Comparison of ENCODE assay signal across 16 cellular contexts in the genomic region with DNA sequence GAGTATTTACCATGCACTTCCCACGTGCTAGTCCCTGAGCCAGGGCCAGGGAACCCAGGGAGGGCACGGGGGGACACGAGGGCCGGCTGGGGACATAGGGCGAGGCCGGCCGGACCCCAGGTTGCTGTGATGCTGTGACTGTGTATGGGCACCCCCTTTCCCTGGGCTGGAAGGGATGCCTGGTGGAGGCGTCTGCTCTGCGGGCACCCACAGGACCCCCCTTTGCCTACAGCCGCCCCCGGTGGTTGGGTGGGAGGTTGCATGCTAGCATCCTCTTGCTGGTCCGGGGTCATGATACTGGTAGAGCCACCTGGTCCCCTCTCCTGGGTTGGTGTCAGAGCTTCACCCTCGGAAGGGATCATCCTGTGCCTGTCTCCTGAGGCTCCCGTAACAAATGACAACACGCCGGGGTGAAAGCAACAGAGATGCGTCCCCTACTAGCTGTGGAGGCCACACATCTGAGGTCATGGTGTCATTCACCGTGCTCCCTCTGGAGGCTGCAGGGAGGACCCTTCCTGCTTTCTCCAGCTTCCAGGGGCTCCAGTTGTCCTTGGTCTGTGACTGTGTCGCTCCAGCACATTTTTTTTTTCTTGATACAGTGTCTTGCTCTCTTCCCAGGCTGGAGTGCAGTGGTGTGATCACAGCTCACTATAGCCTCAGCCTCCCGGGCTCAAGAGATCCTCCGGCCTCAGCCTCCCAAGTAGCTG. TPM values are rescaled to one million over a fixed set of nuclear protein-coding genes. Genes with fewer than 3 reads are reported as not detected.
DNase-seq lines count a peak whose midpoint lies in the region; ATAC-seq and TF ChIP-seq lines count a peak whose summit lies in the region.
"Had no signal": no experiment of that assay in that cellular context is flagged by ENCODE, and none has a peak within 500 bp of the region (broad histone marks: within the 10 kb centered on the region; RNA-seq: fewer than 3 reads in every experiment).

No MANE protein-coding gene starts in this region.

- no peak for ATAC-seq in CD8-positive, alpha-beta T cell
- ATAC-seq in GM23338 = peak; percentile 7
- ATAC-seq in GM18498 (IDR thresholded peaks at IDR 0.05; ENCODE audit: unreplicated experiment) = no peak
- ATAC-seq: lower lobe of right lung had no signal

- no peaks in the 10 kb centered on the region for H3K27me3 ChIP-seq in CD8-positive, alpha-beta T cell (ENCODE audit: insufficient read depth, low read length)
- no peaks in the 10 kb centered on the region for H3K27me3 ChIP-seq in GM23338 (ENCODE audit: insufficient read depth)
- H3K27me3 ChIP-seq: BLaER1 treated with 17β-estradiol and CSF1 and Interleukin-3, amounts not matched to agents 10 nM and 100 nM had no signal

- H3K27ac ChIP-seq in CD8-positive, alpha-beta T cell (ENCODE audit: low read depth, low read length) = no peak overlapping the region
- H3K27ac ChIP-seq in GM23338 (ENCODE audit: low read depth) = no peak overlapping the region
- H3K27ac ChIP-seq: BLaER1 treated with 17β-estradiol and CSF1 and Interleukin-3, amounts not matched to agents 10 nM and 100 nM; lower lobe of right lung; neutrophil; RWPE1 had no signal

- H3K4me2 ChIP-seq in GM23338 = no peak overlapping the region
- H3K4me2 ChIP-seq: BLaER1 treated with 17β-estradiol and CSF1 and Interleukin-3, amounts not matched to agents 10 nM and 100 nM had no signal

- CTCF ChIA-PET in CD8-positive, alpha-beta T cell (lab: Charles Lee) = interaction anchor here (1.2 to 16.2 kb wide), 2 partner anchors 26 to 41 kb away, joined by 4 to 353 read pairs; a partner anchor contains a TSS

- peak overlapping the region; percentile 18 for H3K4me3 Mint-ChIP-seq in CD8-positive, alpha-beta T cell
- H3K4me3 Mint-ChIP-seq in GM23338 = no peak overlapping the region; the same call in 2 of the 3 replicates
- no peak overlapping the region for H3K4me3 Mint-ChIP-seq in endothelial cell (ENCODE audit: unreplicated experiment)
- H3K4me3 Mint-ChIP-seq: activated T-helper 1 cell treated with anti-CD3 and anti-CD28 coated beads, Interleukin-12 subunit alpha, Interleukin-12 subunit beta, Interleukin-2, Interleukin-4 antibody, amounts not matched to agents 30 ng/mL and 10 ng/mL and 1 ng/mL, durations not matched to agents 14 hours and 24 hours and 36 hours had no signal

- no peaks in the 10 kb centered on the region for H3K27me3 Mint-ChIP-seq in CD8-positive, alpha-beta T cell (ENCODE audit: low read depth)
- H3K27me3 Mint-ChIP-seq in GM23338 (ENCODE audit: insufficient read depth, low read depth, poor library complexity) (peaks cover 17% of the 10 kb centered on the region), endothelial cell (ENCODE audit: unreplicated experiment) (no peaks in the 10 kb centered on the region)

- no peak for TF ChIP-seq CTCF in CD8-positive, alpha-beta T cell (IDR thresholded peaks at IDR 0.05)
- peak; percentile 45 to 52 for TF ChIP-seq CTCF in GM23338 (conservative IDR thresholded peaks at IDR 0.05; ENCODE audit: low read depth in 2 of 2)
- TF ChIP-seq CTCF in endothelial cell (IDR thresholded peaks at IDR 0.05; ENCODE audit: unreplicated experiment) = peak; percentile 42

- no peaks in the 10 kb centered on the region for H3K9me3 ChIP-seq in CD8-positive, alpha-beta T cell (ENCODE audit: low read length)
- H3K9me3 ChIP-seq: BLaER1 treated with 17β-estradiol and CSF1 and Interleukin-3, amounts not matched to agents 10 nM and 100 nM; lower lobe of right lung; neutrophil had no signal

- peaks cover 6% of the 10 kb centered on the region for H3K4me1 Mint-ChIP-seq in CD8-positive, alpha-beta T cell (ENCODE audit: low read depth)
- H3K4me1 Mint-ChIP-seq in GM23338 (peaks cover 5% of the 10 kb centered on the region; the same call in 1 of the 3 replicates), endothelial cell (ENCODE audit: unreplicated experiment) (peaks cover 9% of the 10 kb centered on the region)

- H3K9me2 ChIP-seq in GM23338 (ENCODE audit: insufficient read depth) = no peaks in the 10 kb centered on the region

- H3K79me2 ChIP-seq in GM23338 (replicated peaks; ENCODE audit: insufficient read depth) = no peaks in the 10 kb centered on the region

- intact Hi-C loops in CD8-positive, alpha-beta T cell (cut with DNase I, micrococcal nuclease) = loop anchor here in 1 of 2 experiments (5.0 kb wide), 1 partner anchor 352 kb away; no protein-coding TSS in a partner anchor

- H3K27ac Mint-ChIP-seq in CD8-positive, alpha-beta T cell = no peak overlapping the region
- H3K27ac Mint-ChIP-seq in GM23338 (no peak overlapping the region), endothelial cell (ENCODE audit: unreplicated experiment) (no peak overlapping the region)
- H3K27ac Mint-ChIP-seq: activated T-helper 1 cell treated with anti-CD3 and anti-CD28 coated beads, Interleukin-12 subunit alpha, Interleukin-12 subunit beta, Interleukin-2, Interleukin-4 antibody, amounts not matched to agents 30 ng/mL and 10 ng/mL and 1 ng/mL, durations not matched to agents 14 hours and 24 hours and 36 hours had no signal

- 0 out of 2 replicates have a peak, but pooled peaks cover 6% of the 10 kb centered on the region for H3F3A ChIP-seq in GM23338 (replicated peaks; ENCODE audit: low read depth)

- POLR2A ChIA-PET in CD8-positive, alpha-beta T cell (lab: Charles Lee) = interaction anchor here (1.6 kb wide), 1 partner anchor 24 kb away, joined by 4 read pairs; no protein-coding TSS in a partner anchor

- no peak overlapping the region for H3K4me3 ChIP-seq in CD8-positive, alpha-beta T cell (ENCODE audit: low read depth, low read length)
- no peak overlapping the region for H3K4me3 ChIP-seq in GM23338
- H3K4me3 ChIP-seq: BLaER1 treated with 17β-estradiol and CSF1 and Interleukin-3, amounts not matched to agents 10 nM and 100 nM; lower lobe of right lung had no signal

- no peaks in the 10 kb centered on the region for H3K36me3 ChIP-seq in CD8-positive, alpha-beta T cell (ENCODE audit: insufficient read depth, low read length)
- H3K36me3 ChIP-seq in GM23338 (ENCODE audit: insufficient read depth) = no peaks in the 10 kb centered on the region
- H3K36me3 ChIP-seq: lower lobe of right lung, neutrophil had no signal

- no peak overlapping the region for H2AFZ ChIP-seq in GM23338

- no peaks in the 10 kb centered on the region for H3K9me3 Mint-ChIP-seq in CD8-positive, alpha-beta T cell
- H3K9me3 Mint-ChIP-seq in GM23338 (no peaks in the 10 kb centered on the region), endothelial cell (ENCODE audit: unreplicated experiment) (no peaks in the 10 kb centered on the region)
- H3K9me3 Mint-ChIP-seq: activated T-helper 1 cell treated with anti-CD3 and anti-CD28 coated beads, Interleukin-12 subunit alpha, Interleukin-12 subunit beta, Interleukin-2, Interleukin-4 antibody, amounts not matched to agents 30 ng/mL and 10 ng/mL and 1 ng/mL, durations not matched to agents 14 hours and 24 hours and 36 hours had no signal

- H4K20me1 ChIP-seq in GM23338 (replicated peaks; ENCODE audit: insufficient read depth) = no peaks in the 10 kb centered on the region

- peaks cover 9% of the 10 kb centered on the region for H3K4me1 ChIP-seq in CD8-positive, alpha-beta T cell (ENCODE audit: insufficient read depth, low read length)
- H3K4me1 ChIP-seq in GM23338 (ENCODE audit: insufficient read depth) = no peaks in the 10 kb centered on the region; the same call in 1 of the 2 replicates

- peaks cover 3% of the 10 kb centered on the region for H3K36me3 Mint-ChIP-seq in CD8-positive, alpha-beta T cell
- H3K36me3 Mint-ChIP-seq in GM23338 (ENCODE audit: low read depth) (peaks cover 5% of the 10 kb centered on the region; the same call in 1 of the 3 replicates), endothelial cell (ENCODE audit: low read depth, unreplicated experiment) (no peaks in the 10 kb centered on the region)

- no peak for DNase-seq in CD8-positive, alpha-beta T cell
- peak; percentile 67 for DNase-seq in GM23338 (ENCODE audit: low spot score)
- DNase-seq in endothelial cell (ENCODE audit: low spot score) = no peak
- DNase-seq in RPMI8226 = no peak
- no peak for DNase-seq in DMS153 treated with DMSO at 0.1 percent for 48 hours (lab: John Stamatoyannopoulos, UW; ENCODE audit: unreplicated experiment)
- DNase-seq: activated CD4-positive, alpha-beta T cell treated with anti-CD3 and anti-CD28 coated beads for 4 hours; lower lobe of right lung; NCI-H1694 treated with DMSO at 0.1 percent for 48 hours; NCI-H524 treated with DMSO at 0.1 percent for 48 hours; T-helper 2 cell had no signal

TF ChIP-seq in GM23338, 12 proteins besides CTCF, POLR2A, EP300 and RAD21:
- no peak for TF ChIP-seq ZNF114 (CRISPR knock-in tag; IDR thresholded peaks at IDR 0.05)
- no peak for TF ChIP-seq CREB1 (CRISPR knock-in tag; IDR thresholded peaks at IDR 0.05; ENCODE audit: low read depth)

RNA-seq across cellular contexts. Expression of a gene that starts 3.1 kb away (rescaled TPM):
- 10 to 100 TPM; 25.7 to 30.0 TPM for total RNA-seq in CD8-positive, alpha-beta T cell
- 19.2 and 42.3 TPM in 2 replicates for total RNA-seq in GM23338 (2014; rRNA removed; shearing (Covaris generic))
- 13.0 and 15.4 TPM in 2 replicates for polyA plus RNA-seq in GM23338 (2016; fragmentation: Nextera tagmentation; extraction: Ambion mirVana)
- total RNA-seq in endothelial cell (ENCODE audit: unreplicated experiment) = 51.0 TPM

RNA-seq across cellular contexts. Expression of a gene that starts 16.6 kb away (rescaled TPM):
- total RNA-seq in CD8-positive, alpha-beta T cell = not detected
- 0.10 TPM in 1 of 2 replicates, not detected in the other for total RNA-seq in GM23338 (2014; rRNA removed; shearing (Covaris generic))
- polyA plus RNA-seq in GM23338 (2016; fragmentation: Nextera tagmentation; extraction: Ambion mirVana) = not detected in 2 replicates
- 0.44 TPM for total RNA-seq in endothelial cell (ENCODE audit: unreplicated experiment)
- total RNA-seq: activated T-helper 1 cell treated with anti-CD3 and anti-CD28 coated beads, Interleukin-12 subunit alpha, Interleukin-12 subunit beta, Interleukin-2, Interleukin-4 antibody, amounts not matched to agents 30 ng/mL and 10 ng/mL and 1 ng/mL, durations not matched to agents 14 hours and 24 hours and 36 hours; H4 had no signal

RNA-seq across cellular contexts. Expression of a gene that starts 17.0 kb away (rescaled TPM):
- 10 to 100 TPM; 17.5 to 21.8 TPM for total RNA-seq in CD8-positive, alpha-beta T cell
- total RNA-seq in GM23338 (2014; rRNA removed; shearing (Covaris generic)) = 19.1 and 21.6 TPM in 2 replicates
- polyA plus RNA-seq in GM23338 (2016; fragmentation: Nextera tagmentation; extraction: Ambion mirVana) = 35.3 and 45.2 TPM in 2 replicates
- total RNA-seq in endothelial cell (ENCODE audit: unreplicated experiment) = 1.5 TPM

RNA-seq across cellular contexts. Expression of a gene that starts 17.7 kb away (rescaled TPM):
- 1 to 10 TPM; 3.6 to 5.5 TPM for total RNA-seq in CD8-positive, alpha-beta T cell
- total RNA-seq in GM23338 (2014; rRNA removed; shearing (Covaris generic)) = 3.5 and 12.6 TPM in 2 replicates
- 8.7 and 10.5 TPM in 2 replicates for polyA plus RNA-seq in GM23338 (2016; fragmentation: Nextera tagmentation; extraction: Ambion mirVana)
- 0.85 TPM for total RNA-seq in endothelial cell (ENCODE audit: unreplicated experiment)

RNA-seq across cellular contexts. Expression of a gene that starts 23.0 kb away (rescaled TPM):
- 10 to 100 TPM; 24.7 to 29.6 TPM for total RNA-seq in CD8-positive, alpha-beta T cell
- 23.8 and 37.1 TPM in 2 replicates for total RNA-seq in GM23338 (2014; rRNA removed; shearing (Covaris generic))
- 37.2 and 59.0 TPM in 2 replicates for polyA plus RNA-seq in GM23338 (2016; fragmentation: Nextera tagmentation; extraction: Ambion mirVana)
- 11.1 TPM for total RNA-seq in endothelial cell (ENCODE audit: unreplicated experiment)
